ENCODE assay signal across 18 cellular contexts in the genomic region with DNA sequence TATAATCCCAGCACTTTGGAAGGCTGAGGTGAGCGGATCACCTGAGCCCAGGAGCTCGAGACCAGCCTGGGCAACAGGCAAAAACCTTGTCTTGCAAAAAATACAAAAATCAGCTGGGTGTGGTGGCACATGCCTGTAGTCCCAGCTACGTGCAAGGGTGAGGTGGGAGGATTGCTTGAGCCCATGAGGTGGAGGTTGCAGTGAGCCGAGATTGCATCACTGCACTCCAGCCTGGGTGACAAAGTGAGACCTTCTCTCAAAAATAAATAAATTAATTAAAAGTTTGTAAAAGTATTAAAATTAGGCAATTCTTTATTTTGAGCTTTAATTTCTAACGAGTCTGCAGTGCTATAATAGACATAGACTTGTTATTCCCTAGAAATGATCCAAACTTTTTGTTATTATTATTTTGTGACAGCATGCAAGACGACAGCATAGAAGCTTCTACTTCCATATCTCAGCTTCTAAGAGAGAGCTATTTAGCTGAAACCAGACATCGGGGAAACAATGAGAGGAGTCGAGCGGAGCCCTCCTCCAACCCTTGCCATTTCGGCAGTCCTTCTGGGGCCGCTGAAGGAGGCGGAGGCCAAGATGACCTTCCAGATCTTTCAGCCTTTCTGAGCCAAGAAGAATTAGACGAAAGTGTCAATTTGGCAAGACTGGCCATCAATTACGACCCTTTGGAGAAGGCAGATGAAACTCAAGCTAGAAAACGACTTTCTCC. TPM values are rescaled to one million over a fixed set of nuclear protein-coding genes. Genes with fewer than 3 reads are reported as not detected.
"Had no signal": no experiment of that assay in that cellular context is flagged by ENCODE, and none has a peak within 500 bp of the region (broad histone marks: within the 10 kb centered on the region; RNA-seq: fewer than 3 reads in every experiment).

No MANE protein-coding gene starts in this region.

- H3K4me1 ChIP-seq: left lung, suprapubic skin had no signal

- H3K27ac Mint-ChIP-seq: activated naive CD8-positive, alpha-beta T cell treated with anti-CD3 and anti-CD28 coated beads, Interleukin-2, amount 10 ng/mL, durations not matched to agents 7 days and 5 days; activated T-helper 1 cell treated with anti-CD3 and anti-CD28 coated beads, Interleukin-12 subunit alpha, Interleukin-12 subunit beta, Interleukin-2, Interleukin-4 antibody, amounts not matched to agents 30 ng/mL and 10 ng/mL and 1 ng/mL, durations not matched to agents 14 hours and 24 hours and 36 hours had no signal

- DNase-seq: activated CD4-positive, alpha-beta T cell treated with anti-CD3 and anti-CD28 coated beads, Interleukin-2, amount 50 U/mL, for 1 hour; activated CD8-positive, alpha-beta memory T cell treated with anti-CD3 and anti-CD28 coated beads for 24 hours; activated naive CD8-positive, alpha-beta T cell treated with anti-CD3 and anti-CD28 coated beads, Interleukin-2, amount 10 ng/mL, durations not matched to agents 7 days and 5 days; aorta; left lung; ovary; small intestine; stimulated activated CD4-positive, alpha-beta T cell treated with anti-CD3 and anti-CD28 coated beads, Interleukin-4, amount 100 ng/mL, for 4 hours; stimulated activated CD8-positive, alpha-beta memory T cell treated with anti-CD3 and anti-CD28 coated beads, Interleukin-4, amount 100 ng/mL, for 48 hours; stimulated activated naive CD4-positive, alpha-beta T cell treated with Interleukin-2 at 50 U/mL for 16 hours; SW 1271; trophoblast cell had no signal

- H3K36me3 Mint-ChIP-seq: activated naive CD8-positive, alpha-beta T cell treated with anti-CD3 and anti-CD28 coated beads, Interleukin-2, amount 10 ng/mL, durations not matched to agents 7 days and 5 days had no signal

- H3K4me1 Mint-ChIP-seq: activated naive CD8-positive, alpha-beta T cell treated with anti-CD3 and anti-CD28 coated beads, Interleukin-2, amount 10 ng/mL, durations not matched to agents 7 days and 5 days had no signal

- H3K4me3 ChIP-seq: left lung, ovary, suprapubic skin had no signal

- H3K27ac ChIP-seq: left lung, ovary, suprapubic skin had no signal

- H3K27me3 ChIP-seq: left lung, ovary, suprapubic skin had no signal

- H3K36me3 ChIP-seq: left lung, ovary, suprapubic skin had no signal

- H3K4me3 Mint-ChIP-seq: activated naive CD8-positive, alpha-beta T cell treated with anti-CD3 and anti-CD28 coated beads, Interleukin-2, amount 10 ng/mL, durations not matched to agents 7 days and 5 days; activated T-helper 1 cell treated with anti-CD3 and anti-CD28 coated beads, Interleukin-12 subunit alpha, Interleukin-12 subunit beta, Interleukin-2, Interleukin-4 antibody, amounts not matched to agents 30 ng/mL and 10 ng/mL and 1 ng/mL, durations not matched to agents 14 hours and 24 hours and 36 hours had no signal

- H3K9me3 ChIP-seq: left lung, ovary, suprapubic skin had no signal

- ATAC-seq: activated CD4-positive, CD25-positive, alpha-beta regulatory T cell treated with anti-CD3 and anti-CD28 coated beads, Interleukin-2, amount 50 U/mL, for 24 hours; left lung had no signal

RNA-seq across cellular contexts. Expression of a gene that starts 11.9 kb away (rescaled TPM):
- total RNA-seq: activated naive CD8-positive, alpha-beta T cell treated with anti-CD3 and anti-CD28 coated beads, Interleukin-2, amount 10 ng/mL, durations not matched to agents 7 days and 5 days; activated T-helper 1 cell treated with anti-CD3 and anti-CD28 coated beads, Interleukin-12 subunit alpha, Interleukin-12 subunit beta, Interleukin-2, Interleukin-4 antibody, amounts not matched to agents 30 ng/mL and 10 ng/mL and 1 ng/mL, durations not matched to agents 14 hours and 24 hours and 36 hours; bronchial epithelial cell; mesenteric fat pad had no signal
- polyA plus RNA-seq: neural cell had no signal
